ENCODE assay signal across 15 cellular contexts in genomic region chr1:199161319-199161680, GRCh38.
"Had no signal": no experiment of that assay in that cellular context is flagged by ENCODE, and none has a peak within 500 bp of the region (broad histone marks: within the 10 kb centered on the region; RNA-seq: fewer than 3 reads in every experiment).

No MANE protein-coding gene starts in this region.

- H3K9me3 Mint-ChIP-seq: activated CD8-positive, alpha-beta T cell treated with anti-CD3 and anti-CD28 coated beads for 36 hours; activated naive CD4-positive, alpha-beta T cell treated with anti-CD3 and anti-CD28 coated beads for 36 hours; brain had no signal

- DNase-seq: activated CD8-positive, alpha-beta memory T cell treated with anti-CD3 and anti-CD28 coated beads, Interleukin-2, amount 50 U/mL, for 4 hours; amygdala; kidney; left ventricle myocardium superior; mesenchymal stem cell; pancreas; retina; T-helper 9 cell had no signal

- H3K27me3 ChIP-seq: pancreas had no signal

- H3K27ac ChIP-seq: pancreas, skin epidermis had no signal

- H3K36me3 Mint-ChIP-seq: brain had no signal

- H3K27ac Mint-ChIP-seq: activated T-helper 1 cell treated with anti-CD3 and anti-CD28 coated beads, Interleukin-12 subunit alpha, Interleukin-12 subunit beta, Interleukin-2, Interleukin-4 antibody, amounts not matched to agents 30 ng/mL and 10 ng/mL and 1 ng/mL, durations not matched to agents 14 hours and 24 hours and 36 hours; dendritic cell treated with granulocyte-macrophage colony-stimulating factor and Interleukin-4, amounts not matched to agents 40 ng/mL and 50 ng/mL, for 4 days had no signal

- H3K4me1 ChIP-seq: pancreas had no signal

- H3K4me3 Mint-ChIP-seq: activated CD4-positive, alpha-beta T cell treated with anti-CD3 and anti-CD28 coated beads for 36 hours; activated CD8-positive, alpha-beta T cell treated with anti-CD3 and anti-CD28 coated beads for 36 hours; activated naive CD4-positive, alpha-beta T cell treated with anti-CD3 and anti-CD28 coated beads for 36 hours; brain; dendritic cell treated with granulocyte-macrophage colony-stimulating factor and Interleukin-4, amounts not matched to agents 40 ng/mL and 50 ng/mL, for 4 days had no signal

- ATAC-seq: left ventricle myocardium superior, pancreas had no signal

- H3K27me3 Mint-ChIP-seq: activated CD4-positive, alpha-beta T cell treated with anti-CD3 and anti-CD28 coated beads for 36 hours; activated CD8-positive, alpha-beta T cell treated with anti-CD3 and anti-CD28 coated beads for 36 hours; brain; dendritic cell treated with granulocyte-macrophage colony-stimulating factor and Interleukin-4, amounts not matched to agents 40 ng/mL and 50 ng/mL, for 4 days had no signal

- H3K36me3 ChIP-seq: pancreas had no signal

- H3K4me3 ChIP-seq: pancreas, skin epidermis had no signal

- H3K9me3 ChIP-seq: pancreas had no signal
